8 cellular contexts compared by ENCODE assay signal in the genomic region with DNA sequence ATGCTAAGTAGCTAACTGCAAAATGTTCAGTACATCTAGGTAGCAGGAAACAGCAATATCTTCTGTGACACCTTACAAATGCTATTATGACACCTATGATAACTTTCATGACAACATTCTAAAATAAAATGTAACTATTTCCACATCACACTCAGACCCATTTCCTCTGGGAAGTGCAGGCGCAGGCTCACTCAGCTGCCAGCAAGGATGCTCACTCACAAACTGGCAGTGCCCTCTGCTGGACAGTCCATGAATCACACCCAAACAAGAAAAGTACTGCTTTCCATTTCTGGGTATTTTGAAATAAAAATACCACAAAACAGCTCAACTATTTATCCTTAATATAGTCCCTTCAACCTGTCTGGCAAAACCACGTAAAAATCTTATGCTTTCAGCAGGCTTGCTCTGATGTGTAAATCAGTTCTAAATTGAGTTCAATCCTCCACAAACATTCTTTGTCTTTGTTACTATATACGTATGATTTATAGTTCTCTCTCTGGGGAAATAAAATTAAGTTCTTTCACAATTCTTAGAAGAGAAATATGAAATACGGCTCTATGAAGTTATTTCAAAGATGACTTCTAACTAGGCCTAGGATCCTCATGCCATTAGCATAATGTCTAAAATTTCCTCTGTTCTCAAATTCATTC.
A peak's percentile ranks its signal among the peaks of the same experiment; 100 is the strongest.
DNase-seq lines count a peak whose midpoint lies in the region; ATAC-seq and TF ChIP-seq lines count a peak whose summit lies in the region.

No MANE protein-coding gene starts in this region.

- H3K27ac ChIP-seq in coronary artery (no peak overlapping the region), right lobe of liver (no peak overlapping the region)

- H3K4me3 Mint-ChIP-seq in HFFc6 = no peak overlapping the region

- DNase-seq in GF-D8 (lab: John Stamatoyannopoulos, UW) (peak; percentile 1), HFFc6 (peak; percentile 78), NCI-H2196 treated with DMSO at 0.1 percent for 48 hours (lab: John Stamatoyannopoulos, UW; ENCODE audit: unreplicated experiment) (peak; percentile 0), coronary artery (ENCODE audit: low spot score) (peak; percentile 87), right lobe of liver (peak; percentile 70 to 78 (median 77))
- DNase-seq in activated CD4-positive, alpha-beta T cell treated with anti-CD3 and anti-CD28 coated beads for 4 hours = peak; percentile 53 to 72
- peak; percentile 35 to 43 (median 42) for DNase-seq in stimulated activated CD4-positive, alpha-beta T cell treated with anti-CD3 and anti-CD28 coated beads, TNF-alpha, amount 100 ng/mL, for 4 hours (ENCODE audit: low read depth in 3 of 3)

- H3K9me3 ChIP-seq in right lobe of liver = no peaks in the 10 kb centered on the region

- no peaks in the 10 kb centered on the region for H3K36me3 Mint-ChIP-seq in HFFc6 (ENCODE audit: low read depth)

- no peaks in the 10 kb centered on the region for H3K27me3 Mint-ChIP-seq in HFFc6 (ENCODE audit: insufficient read depth)

- H3K4me1 ChIP-seq in right lobe of liver = peaks cover 0 to 8% (median 0%) of the 10 kb centered on the region in 4 donors

- TF ChIP-seq CTCF in HFFc6 (IDR thresholded peaks at IDR 0.05) (peak; percentile 99), coronary artery (IDR thresholded peaks at IDR 0.05) (peak; percentile 62), right lobe of liver (IDR thresholded peaks at IDR 0.05) (peak; percentile 88 to 94 (median 92))

- 16% methylated on average over 4 of the region's 4 CpGs for WGBS in right lobe of liver (ENCODE audit: insufficient coverage, low coverage, low lambda C conversion rate, missing lambda C conversion rate)

- no peak for TF ChIP-seq POLR2A in right lobe of liver (IDR thresholded peaks at IDR 0.05)

- H3K27ac Mint-ChIP-seq in HFFc6 = no peak overlapping the region

- ATAC-seq in right lobe of liver (peak; percentile 87 to 94 (median 90)), HG03097 (IDR thresholded peaks at IDR 0.05; ENCODE audit: low FRiP score, unreplicated experiment) (no peak)

- H3K9me3 Mint-ChIP-seq in HFFc6 = no peaks in the 10 kb centered on the region

- intact Hi-C loops in right lobe of liver (cut with DNase I) = no loop called here

- H3K4me1 Mint-ChIP-seq in HFFc6 (ENCODE audit: low read depth) = peaks cover 17% of the 10 kb centered on the region

- no peaks in the 10 kb centered on the region for H3K36me3 ChIP-seq in right lobe of liver

- no peaks in the 10 kb centered on the region for H3K27me3 ChIP-seq in right lobe of liver

- H3K4me3 ChIP-seq in coronary artery (no peak overlapping the region), right lobe of liver (no peak overlapping the region)

Comparison
In these comparisons a context has a peak if more than half of its experiments do, and no peak if none do; other contexts are left out.
1. DNase-seq: peak in every context shown above with its lines; median percentile 87 in coronary artery; 78 in HFFc6; 77 in right lobe of liver; 62 in activated CD4-positive, alpha-beta T cell treated with anti-CD3 and anti-CD28 coated beads for 4 hours; 42 in stimulated activated CD4-positive, alpha-beta T cell treated with anti-CD3 and anti-CD28 coated beads, TNF-alpha, amount 100 ng/mL, for 4 hours; 1 in GF-D8; 0 in NCI-H2196 treated with DMSO at 0.1 percent for 48 hours.